1 cellular context compared by ENCODE assay signal in genomic region chr11:60739114-60739513, GRCh38.
TF ChIP-seq lines count a peak whose summit lies in the region.

No MANE protein-coding gene starts in this region.

TF ChIP-seq in HepG2, 621 proteins besides CTCF, POLR2A, EP300 and RAD21:
- no peak for TF ChIP-seq ZNF460 (CRISPR knock-in tag; IDR thresholded peaks at IDR 0.05; ENCODE audit: borderline replicate concordance)
- no peak for TF ChIP-seq GATAD2A (CRISPR knock-in tag; IDR thresholded peaks at IDR 0.05)
- no peak for TF ChIP-seq ZNF263 (CRISPR knock-in tag; IDR thresholded peaks at IDR 0.05)
- no peak for TF ChIP-seq WIZ (CRISPR knock-in tag; IDR thresholded peaks at IDR 0.05)
- TF ChIP-seq ZNF879 (CRISPR knock-in tag; IDR thresholded peaks at IDR 0.05), result no peak
- no peak for TF ChIP-seq SALL2 (CRISPR knock-in tag; IDR thresholded peaks at IDR 0.05)
- TF ChIP-seq FOXK2 (IDR thresholded peaks at IDR 0.05), result no peak
